1 cellular context compared by ENCODE assay signal in the genomic region with DNA sequence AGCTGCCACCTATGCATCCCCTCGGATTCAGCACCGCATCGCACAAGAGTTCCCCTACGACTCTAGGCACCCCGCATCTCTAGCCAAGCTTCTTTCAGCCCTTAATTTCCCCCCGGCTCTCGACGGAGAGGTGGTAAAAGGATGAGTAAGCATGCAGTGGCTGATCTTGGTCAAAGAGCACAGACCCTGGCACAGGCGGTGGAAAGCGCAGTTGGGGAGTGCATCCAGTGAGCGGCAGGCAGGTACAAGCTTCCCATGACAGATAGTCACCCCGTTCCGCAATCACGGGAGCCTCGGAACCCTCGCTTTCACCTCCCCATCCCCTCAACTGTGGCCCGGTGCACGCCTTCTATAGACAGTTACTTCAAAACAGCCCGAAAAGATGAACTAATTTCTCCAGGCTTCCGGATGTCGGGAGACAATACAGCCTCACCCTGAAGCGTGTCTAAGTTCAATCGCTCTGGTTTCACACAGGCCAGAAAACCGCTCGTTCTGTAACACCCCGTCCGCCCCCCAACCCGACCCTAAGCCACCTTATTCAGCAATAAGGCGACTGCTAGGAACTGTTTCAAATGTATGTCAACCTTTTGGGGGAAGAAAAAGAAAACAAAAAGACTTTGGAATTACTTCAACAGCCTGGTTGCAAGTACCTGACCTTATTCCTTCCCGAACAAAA.
TF ChIP-seq lines count a peak whose summit lies in the region.

No MANE protein-coding gene starts in this region.

TF ChIP-seq in HCT116, 20 proteins besides CTCF, POLR2A, EP300 and RAD21 (continued from another document):
- TF ChIP-seq CEBPB (IDR thresholded peaks at IDR 0.05; ENCODE audit: low read depth): no peak
